Comparison of ENCODE assay signal across 8 cellular contexts in the genomic region with DNA sequence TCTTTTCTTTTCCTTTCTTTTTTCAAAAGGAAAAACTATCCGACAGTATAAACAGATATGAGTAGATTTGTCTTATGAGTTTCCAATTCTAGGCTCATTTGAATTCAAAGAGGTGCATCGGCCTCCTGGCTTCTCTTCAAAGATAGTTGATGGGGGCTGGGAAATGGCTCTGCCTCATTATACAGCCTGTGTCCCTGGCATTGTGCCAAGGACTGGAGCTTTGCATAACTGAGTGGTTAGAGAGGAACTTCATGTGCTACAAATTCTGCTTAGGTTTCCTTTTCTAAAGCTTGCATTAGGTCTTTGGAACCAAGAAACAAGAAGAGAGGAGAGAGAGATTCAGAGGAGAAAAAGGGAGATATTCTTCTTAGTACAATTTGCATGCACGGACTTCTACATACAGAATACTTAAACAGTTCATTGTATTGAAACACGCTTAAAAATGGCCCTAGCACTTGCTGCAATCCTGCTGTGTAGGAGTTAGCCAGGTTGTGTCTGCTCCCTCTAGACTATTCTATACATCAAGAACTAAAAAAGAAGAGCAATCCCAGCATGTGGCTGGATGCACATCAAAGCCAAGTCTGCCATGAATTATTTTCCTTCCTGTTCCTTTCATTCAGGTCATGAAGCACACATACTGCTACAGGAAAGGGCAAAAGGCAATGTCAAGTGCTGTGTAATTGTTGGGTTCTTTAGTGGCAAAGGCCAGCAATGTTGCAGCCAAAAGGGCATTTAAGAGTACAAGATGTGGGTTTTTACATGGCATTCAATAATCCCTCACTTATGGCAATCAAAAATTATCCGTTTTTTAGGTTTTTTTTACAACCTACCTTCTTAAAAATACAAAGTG.
DNase-seq lines count a peak whose midpoint lies in the region; ATAC-seq lines count a peak whose summit lies in the region.

No MANE protein-coding gene starts in this region.

- H3K36me3 Mint-ChIP-seq in activated naive CD4-positive, alpha-beta T cell treated with anti-CD3 and anti-CD28 coated beads, Interleukin-2, amount 50 U/mL, for 72 hours = no peaks in the 10 kb centered on the region

- peak; percentile 70 for ATAC-seq in HG03095 (IDR thresholded peaks at IDR 0.05; ENCODE audit: unreplicated experiment)
- no peak for ATAC-seq in activated naive CD4-positive, alpha-beta T cell treated with anti-CD3 and anti-CD28 coated beads, Interleukin-2, amount 50 U/mL, for 72 hours

- H3K27ac Mint-ChIP-seq in activated naive CD4-positive, alpha-beta T cell treated with anti-CD3 and anti-CD28 coated beads, Interleukin-2, amount 50 U/mL, for 72 hours = no peak overlapping the region

- DNase-seq in stimulated activated CD4-positive, alpha-beta T cell treated with anti-CD3 and anti-CD28 coated beads, Interleukin-2, amount 100 ng/mL, for 4 hours (ENCODE audit: low read depth) = peak; percentile 1
- no peak for DNase-seq in stimulated activated CD4-positive, alpha-beta T cell treated with anti-CD3 and anti-CD28 coated beads, Interleukin-2, amount 100 ng/mL, for 24 hours
- DNase-seq in NCI-H446 (lab: John Stamatoyannopoulos, UW) = peak; percentile 26 to 78
- DNase-seq in cerebellar cortex (ENCODE audit: low spot score) = peak; percentile 35
- peak; percentile 44 for DNase-seq in myocyte (ENCODE audit: low read depth)
- DNase-seq in effector CD4-positive, alpha-beta T cell = no peak
- DNase-seq in activated naive CD4-positive, alpha-beta T cell treated with anti-CD3 and anti-CD28 coated beads, Interleukin-2, amount 50 U/mL, for 72 hours (ENCODE audit: low spot score in 2 of 2) = no peak

- no peaks in the 10 kb centered on the region for H3K9me3 Mint-ChIP-seq in activated naive CD4-positive, alpha-beta T cell treated with anti-CD3 and anti-CD28 coated beads, Interleukin-2, amount 50 U/mL, for 72 hours

Comparison
In these comparisons a context has a peak if more than half of its experiments do, and no peak if none do; other contexts are left out.
1. DNase-seq: peak in stimulated activated CD4-positive, alpha-beta T cell treated with anti-CD3 and anti-CD28 coated beads, Interleukin-2, amount 100 ng/mL, for 4 hours (single experiment), NCI-H446 (2 of 2), cerebellar cortex (single experiment) and myocyte (single experiment); none in stimulated activated CD4-positive, alpha-beta T cell treated with anti-CD3 and anti-CD28 coated beads, Interleukin-2, amount 100 ng/mL, for 24 hours (0 of 2), effector CD4-positive, alpha-beta T cell (single experiment) and activated naive CD4-positive, alpha-beta T cell treated with anti-CD3 and anti-CD28 coated beads, Interleukin-2, amount 50 U/mL, for 72 hours (0 of 2).